8 cellular contexts compared by ENCODE assay signal in genomic region chr6:108133594-108134179, GRCh38. TPM values are rescaled to one million over a fixed set of nuclear protein-coding genes. Genes with fewer than 3 reads are reported as not detected.
DNase-seq lines count a peak whose midpoint lies in the region; ATAC-seq and FAIRE-seq lines count a peak whose summit lies in the region.

No MANE protein-coding gene starts in this region.

- no peaks in the 10 kb centered on the region for H3K9me3 Mint-ChIP-seq in activated CD4-positive, alpha-beta memory T cell treated with anti-CD3 and anti-CD28 coated beads, Interleukin-2, amount 10 ng/mL, durations not matched to agents 7 days and 5 days

- DNase-seq in NCI-H2107 treated with DMSO at 0.1 percent for 48 hours (lab: John Stamatoyannopoulos, UW; ENCODE audit: unreplicated experiment): peak; percentile 44
- no peak for DNase-seq in NCI-H2107 (lab: John Stamatoyannopoulos, UW)
- peak; percentile 16 for DNase-seq in NCI-H1092 (lab: John Stamatoyannopoulos, UW)
- peak; percentile 30 for DNase-seq in activated CD4-positive, alpha-beta memory T cell treated with anti-CD3 and anti-CD28 coated beads, Interleukin-2, amount 10 ng/mL, durations not matched to agents 7 days and 5 days
- peak; percentile 85 for DNase-seq in urothelium cell line (ENCODE audit: low spot score)

- FAIRE-seq in urothelium cell line (lab: Jason Lieb, UNC): no peak

- peak overlapping the region; percentile 29 for H3K9ac ChIP-seq in muscle layer of colon (ENCODE audit: low read length)

- peaks cover 63% of the 10 kb centered on the region for H3K27me3 Mint-ChIP-seq in activated CD4-positive, alpha-beta memory T cell treated with anti-CD3 and anti-CD28 coated beads, Interleukin-2, amount 10 ng/mL, durations not matched to agents 7 days and 5 days

- peak; percentile 82 for ATAC-seq in esophagus mucosa
- ATAC-seq in GM18511 (IDR thresholded peaks at IDR 0.05; ENCODE audit: unreplicated experiment): no peak

- H3K4me1 ChIP-seq in muscle layer of colon (ENCODE audit: insufficient read depth, low read length): peaks cover 8% of the 10 kb centered on the region

- peak overlapping the region; percentile 53 to 63 for H3K4me3 ChIP-seq in muscle layer of colon (ENCODE audit: low read depth in 1 of 2, low read length in 2 of 2)

- H3K27ac Mint-ChIP-seq in activated CD4-positive, alpha-beta memory T cell treated with anti-CD3 and anti-CD28 coated beads, Interleukin-2, amount 10 ng/mL, durations not matched to agents 7 days and 5 days: no peak overlapping the region

- no peaks in the 10 kb centered on the region for H3K36me3 Mint-ChIP-seq in activated CD4-positive, alpha-beta memory T cell treated with anti-CD3 and anti-CD28 coated beads, Interleukin-2, amount 10 ng/mL, durations not matched to agents 7 days and 5 days (ENCODE audit: low read depth)

- peak overlapping the region; percentile 69 for H3K4me3 Mint-ChIP-seq in activated CD4-positive, alpha-beta memory T cell treated with anti-CD3 and anti-CD28 coated beads, Interleukin-2, amount 10 ng/mL, durations not matched to agents 7 days and 5 days

- H3K36me3 ChIP-seq in muscle layer of colon (ENCODE audit: insufficient read depth, low read length): no peaks in the 10 kb centered on the region

- H3K27ac ChIP-seq in muscle layer of colon (ENCODE audit: low read depth, low read length): no peak overlapping the region

- POLR2A ChIA-PET in activated CD4-positive, alpha-beta memory T cell treated with anti-CD3 and anti-CD28 coated beads, Interleukin-2, amount 10 ng/mL, durations not matched to agents 7 days and 5 days (lab: Charles Lee): interaction anchor here (1.3 kb wide), 1 partner anchor 29 kb away, joined by 3 read pairs; no protein-coding TSS in a partner anchor

- peaks cover 0 to 8% of the 10 kb centered on the region in 2 donors for H3K27me3 ChIP-seq in muscle layer of colon (ENCODE audit: control insufficient read depth in 1 of 2, insufficient read depth in 2 of 2, low read length in 2 of 2)

- H3K4me1 Mint-ChIP-seq in activated CD4-positive, alpha-beta memory T cell treated with anti-CD3 and anti-CD28 coated beads, Interleukin-2, amount 10 ng/mL, durations not matched to agents 7 days and 5 days: peaks cover 9% of the 10 kb centered on the region

- CTCF ChIA-PET in activated CD4-positive, alpha-beta memory T cell treated with anti-CD3 and anti-CD28 coated beads, Interleukin-2, amount 10 ng/mL, durations not matched to agents 7 days and 5 days (lab: Charles Lee): no interaction called here

- H3K9me3 ChIP-seq in muscle layer of colon (ENCODE audit: low read length): no peaks in the 10 kb centered on the region

RNA-seq across cellular contexts. Expression of gene NR2E1, which starts 32.1 kb away (rescaled TPM):
- not detected for total RNA-seq in activated CD4-positive, alpha-beta memory T cell treated with anti-CD3 and anti-CD28 coated beads, Interleukin-2, amount 10 ng/mL, durations not matched to agents 7 days and 5 days
- 0.08 TPM for total RNA-seq in esophagus mucosa

RNA-seq across cellular contexts. Expression of gene OSTM1, which starts 59.1 kb away (rescaled TPM):
- total RNA-seq in activated CD4-positive, alpha-beta memory T cell treated with anti-CD3 and anti-CD28 coated beads, Interleukin-2, amount 10 ng/mL, durations not matched to agents 7 days and 5 days: 10 to 100 TPM; 41.4 to 43.3 TPM
- total RNA-seq in esophagus mucosa: 12.8 TPM
